8 cellular contexts compared by ENCODE assay signal in genomic region chr13:105410602-105411001, GRCh38. TPM values are rescaled to one million over a fixed set of nuclear protein-coding genes. Genes with fewer than 3 reads are reported as not detected.
A peak's percentile ranks its signal among the peaks of the same experiment; 100 is the strongest.
DNase-seq lines count a peak whose midpoint lies in the region; ATAC-seq and TF ChIP-seq lines count a peak whose summit lies in the region.
"Had no signal": no experiment of that assay in that cellular context is flagged by ENCODE, and none has a peak within 500 bp of the region (broad histone marks: within the 10 kb centered on the region; RNA-seq: fewer than 3 reads in every experiment).

No MANE protein-coding gene starts in this region.

- H3K9me2 ChIP-seq in GM23248 (ENCODE audit: insufficient read depth) = no peaks in the 10 kb centered on the region

- TF ChIP-seq CTCF in Peyer's patch (IDR thresholded peaks at IDR 0.05) (peak in 4 of 6 experiments; percentile 29 to 58 (median 53)), right lobe of liver (IDR thresholded peaks at IDR 0.05) (peak; percentile 25 to 73 (median 63)), tibial nerve (IDR thresholded peaks at IDR 0.05) (peak; percentile 27 to 55 (median 45))

- TF ChIP-seq EP300 in tibial nerve (IDR thresholded peaks at IDR 0.05) = no peak

- no peaks in the 10 kb centered on the region for H4K20me1 ChIP-seq in GM23248 (ENCODE audit: insufficient read depth)

- H3F3A ChIP-seq in GM23248 (ENCODE audit: insufficient read depth) = no peaks in the 10 kb centered on the region

- no peak overlapping the region for H3K9ac ChIP-seq in GM23248

- H3K79me2 ChIP-seq in GM23248 (ENCODE audit: insufficient read depth) = no peaks in the 10 kb centered on the region

- ATAC-seq in right lobe of liver = peak; percentile 63 to 76 (median 74)
- ATAC-seq: T-helper 17 cell had no signal

- H3K4me3 ChIP-seq in GM23248 = no peak overlapping the region
- no peak overlapping the region for H3K4me3 ChIP-seq in Peyer's patch
- H3K4me3 ChIP-seq in right lobe of liver = peak overlapping the region in 1 of 3 donors; percentile 13
- H3K4me3 ChIP-seq in tibial nerve = no peak overlapping the region

- no peak overlapping the region for H3K27ac ChIP-seq in GM23248
- no peak overlapping the region for H3K27ac ChIP-seq in Peyer's patch
- no peak overlapping the region for H3K27ac ChIP-seq in caudate nucleus (ENCODE audit: low read depth, low read length)
- H3K27ac ChIP-seq in right lobe of liver = no peak overlapping the region
- H3K27ac ChIP-seq in tibial nerve = no peak overlapping the region

- H2AFZ ChIP-seq in GM23248 = no peak overlapping the region

- H3K27me3 ChIP-seq in GM23248 (replicated peaks; ENCODE audit: insufficient read depth) = no peaks in the 10 kb centered on the region
- H3K27me3 ChIP-seq in Peyer's patch = no peaks in the 10 kb centered on the region
- H3K27me3 ChIP-seq in right lobe of liver = no peaks in the 10 kb centered on the region
- no peaks in the 10 kb centered on the region for H3K27me3 ChIP-seq in tibial nerve

- TF ChIP-seq POLR2A in Peyer's patch (IDR thresholded peaks at IDR 0.05) = no peak
- TF ChIP-seq POLR2A in right lobe of liver (IDR thresholded peaks at IDR 0.05) = no peak
- TF ChIP-seq POLR2A in tibial nerve (IDR thresholded peaks at IDR 0.05) = no peak

- in situ Hi-C loops in GM23248 (cut with MboI) = no loop called here

- H3K9me3 ChIP-seq in GM23248 (ENCODE audit: low read depth) (peaks cover 8% of the 10 kb centered on the region), Peyer's patch (no peaks in the 10 kb centered on the region), right lobe of liver (no peaks in the 10 kb centered on the region), tibial nerve (no peaks in the 10 kb centered on the region)

- H3K4me1 ChIP-seq in GM23248 (ENCODE audit: insufficient read depth) (no peaks in the 10 kb centered on the region), Peyer's patch (no peaks in the 10 kb centered on the region), right lobe of liver (no peaks in the 10 kb centered on the region), tibial nerve (no peaks in the 10 kb centered on the region)

- intact Hi-C loops in right lobe of liver (cut with DNase I) = no loop called here

- DNase-seq in GM23248 = peak; percentile 19
- DNase-seq in Peyer's patch = peak in 2 of 3 donors; percentile 65 to 75
- DNase-seq in caudate nucleus (lab: John Stamatoyannopoulos, UW) = peak in 48 of 61 donors; percentile 0 to 63 (median 22)
- peak; percentile 63 to 71 (median 69) for DNase-seq in right lobe of liver
- peak; percentile 46 to 47 for DNase-seq in tibial nerve (ENCODE audit: low spot score in 2 of 2)
- no peak for DNase-seq in NCI-H510A (lab: John Stamatoyannopoulos, UW)
- DNase-seq in middle frontal gyrus (ENCODE audit: extremely low spot score, low spot score) = no peak

- 36 to 41% methylated on average over 11 of the region's 11 CpGs for whole genome bisulfite sequencing in GM23248 (ENCODE audit: low coverage in 1 of 2, low lambda C conversion rate in 2 of 2, missing lambda C conversion rate in 2 of 2), 2 experiments
- WGBS in right lobe of liver (ENCODE audit: insufficient coverage, low coverage, low lambda C conversion rate, missing lambda C conversion rate) = 17% methylated on average over 11 of the region's 11 CpGs
- 39 to 40% methylated on average over 11 of the region's 11 CpGs for WGBS in tibial nerve, 2 donors

- no peak overlapping the region for H3K4me2 ChIP-seq in GM23248 (ENCODE audit: unreplicated experiment)

- H3K36me3 ChIP-seq in GM23248 (ENCODE audit: low read depth) (no peaks in the 10 kb centered on the region), Peyer's patch (no peaks in the 10 kb centered on the region), right lobe of liver (no peaks in the 10 kb centered on the region), tibial nerve (no peaks in the 10 kb centered on the region)

RNA-seq across cellular contexts. Expression of gene DAOA, which starts 55.2 kb away (rescaled TPM):
- total RNA-seq in GM23248 (2014; rRNA removed; shearing (Covaris generic)) = not detected in 2 replicates
- not detected in 2 replicates for polyA plus RNA-seq in GM23248 (2016; fragmentation: Nextera tagmentation; extraction: Ambion mirVana)
- total RNA-seq in Peyer's patch (not detected), right lobe of liver (not detected), tibial nerve (not detected)
- total RNA-seq: T-helper 17 cell had no signal

Comparison
In these comparisons a context has a peak if more than half of its experiments do, and no peak if none do; other contexts are left out.
1. DNase-seq: peak in GM23248 (single experiment), Peyer's patch (2 of 3), caudate nucleus (48 of 61), right lobe of liver (3 of 3) and tibial nerve (2 of 2); none in NCI-H510A (single experiment) and middle frontal gyrus (single experiment).
2. Peak in every context shown above with its lines, with median percentiles within 50 percentile points of each other: CTCF ChIP-seq.